In genomic region chr4:182189107-182189878, GRCh38 we compare ENCODE assay signal across 9 cellular contexts.
DNase-seq lines count a peak whose midpoint lies in the region; ATAC-seq, FAIRE-seq and TF ChIP-seq lines count a peak whose summit lies in the region.
"Had no signal": no experiment of that assay in that cellular context is flagged by ENCODE, and none has a peak within 500 bp of the region (broad histone marks: within the 10 kb centered on the region; RNA-seq: fewer than 3 reads in every experiment).

No MANE protein-coding gene starts in this region.

- peak; percentile 78 for FAIRE-seq in H54 (lab: Jason Lieb, UNC)

- no peak for TF ChIP-seq POLR2A in H54 (IDR thresholded peaks at IDR 0.05; ENCODE audit: low read depth, low read length)

- peak; percentile 14 for DNase-seq in H54 (ENCODE audit: insufficient read length, low spot score)
- DNase-seq in RWPE2 (ENCODE audit: low spot score): peak; percentile 76
- DNase-seq in fibroblast of the conjunctiva (ENCODE audit: low read depth): peak; percentile 41
- DNase-seq in stromal cell of bone marrow (ENCODE audit: low read depth): peak; percentile 64
- no peak for DNase-seq in HuH-7.5 (ENCODE audit: low spot score)
- DNase-seq: effector CD4-positive, alpha-beta T cell; Kasumi-1 had no signal

- no peak overlapping the region for H3K4me3 ChIP-seq in RWPE2 (ENCODE audit: severe bottlenecking)

- H3K9me3 ChIP-seq in RWPE2 (ENCODE audit: severe bottlenecking): no peaks in the 10 kb centered on the region

- H3K27me3 ChIP-seq in RWPE2 (ENCODE audit: insufficient read depth, poor library complexity, severe bottlenecking): no peaks in the 10 kb centered on the region

- H3K27ac ChIP-seq in RWPE2 (ENCODE audit: poor library complexity, severe bottlenecking): peak overlapping the region; percentile 28

- no peaks in the 10 kb centered on the region for H3K36me3 ChIP-seq in RWPE2 (ENCODE audit: low read depth)

- H3K4me1 ChIP-seq in RWPE2 (ENCODE audit: insufficient read depth, poor library complexity, severe bottlenecking): peaks cover 30% of the 10 kb centered on the region

- ATAC-seq in RWPE2 (ENCODE audit: low read depth) (peak; percentile 86), HG03025 (IDR thresholded peaks at IDR 0.05; ENCODE audit: low FRiP score, unreplicated experiment) (no peak), GM18870 (IDR thresholded peaks at IDR 0.05; ENCODE audit: unreplicated experiment) (no peak)

- no peak for TF ChIP-seq CTCF in RWPE2 (IDR thresholded peaks at IDR 0.05; ENCODE audit: poor library complexity, severe bottlenecking)
